Comparison of ENCODE assay signal across 8 cellular contexts in the genomic region with DNA sequence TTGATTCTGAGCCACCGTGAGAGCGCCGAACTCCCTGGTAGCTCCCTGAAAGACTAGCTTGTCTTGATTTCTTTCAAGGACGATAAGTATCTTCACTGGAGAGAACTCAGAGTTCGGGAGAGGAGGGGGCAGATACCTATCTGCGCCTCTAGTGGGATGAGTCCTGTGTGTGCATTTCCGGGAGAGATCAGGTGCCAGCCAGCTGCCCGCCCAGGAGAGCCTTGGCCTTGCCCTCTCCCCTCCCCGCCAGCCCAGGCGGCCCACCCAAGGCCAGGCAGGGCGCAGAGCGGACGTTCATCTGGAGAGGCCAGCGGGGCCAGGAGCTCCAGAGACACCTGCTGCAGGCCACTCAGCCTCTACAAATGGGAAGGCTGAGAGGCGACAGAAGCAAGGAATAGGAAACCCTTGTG. TPM values are rescaled to one million over a fixed set of nuclear protein-coding genes. Genes with fewer than 3 reads are reported as not detected.
DNase-seq lines count a peak whose midpoint lies in the region; ATAC-seq and TF ChIP-seq lines count a peak whose summit lies in the region.

No MANE protein-coding gene starts in this region.

- peak; percentile 8 for ATAC-seq in GM23338
- ATAC-seq in HG03457 (IDR thresholded peaks at IDR 0.05; ENCODE audit: unreplicated experiment): no peak

- H4K20me1 ChIP-seq in GM23338 (replicated peaks; ENCODE audit: insufficient read depth) (peaks cover 3% of the 10 kb centered on the region; the same call in 1 of the 2 replicates), OCI-LY3 (ENCODE audit: insufficient read depth, low read length) (no peaks in the 10 kb centered on the region)

- H3K4me3 ChIP-seq in GM23338 (peak overlapping the region; percentile 95), OCI-LY3 (ENCODE audit: low read length) (peak overlapping the region; percentile 79; the same call in 1 of the 2 replicates), epithelial cell of proximal tubule (ENCODE audit: low read depth, low read length) (peak overlapping the region; percentile 75), neuronal stem cell (ENCODE audit: low read length in 2 of 2) (peak overlapping the region in 1 of 2 donors; percentile 43)

- H3K27me3 ChIP-seq in GM23338 (ENCODE audit: insufficient read depth): peaks cover 10% of the 10 kb centered on the region
- H3K27me3 ChIP-seq in OCI-LY3 (ENCODE audit: low read depth, low read length): peaks cover 57% of the 10 kb centered on the region
- H3K27me3 ChIP-seq in neuronal stem cell (ENCODE audit: control insufficient read depth in 3 of 3, insufficient read depth in 3 of 3, low read depth in 1 of 3, low read length in 3 of 3): peaks cover 10 to 57% (median 53%) of the 10 kb centered on the region in 3 experiments

- H3K27me3 Mint-ChIP-seq in GM23338 (ENCODE audit: insufficient read depth, low read depth, poor library complexity): peaks cover 24% of the 10 kb centered on the region

- H3K27ac Mint-ChIP-seq in GM23338: no peak overlapping the region

- H4K91ac ChIP-seq in neuronal stem cell (ENCODE audit: low read depth, low read length, poor library complexity): no peak overlapping the region

- H2BK120ac ChIP-seq in neuronal stem cell (ENCODE audit: low read depth, low read length): no peak overlapping the region

- no peak overlapping the region for H2BK5ac ChIP-seq in neuronal stem cell (ENCODE audit: low read length)

- H2BK15ac ChIP-seq in neuronal stem cell (ENCODE audit: low read length): peak overlapping the region; percentile 42

- DNase-seq in GM23338 (ENCODE audit: low spot score) (peak; percentile 57), epithelial cell of proximal tubule (ENCODE audit: low read depth) (no peak), neuronal stem cell (ENCODE audit: low spot score) (no peak), mesenteric fat pad (ENCODE audit: low spot score) (no peak)
- DNase-seq in stimulated activated CD4-positive, alpha-beta T cell treated with anti-CD3 and anti-CD28 coated beads, Interleukin-1b, Interleukin-23, amount 100 ng/mL, for 48 hours: no peak
- DNase-seq in activated CD4-positive, alpha-beta T cell treated with anti-CD3 and anti-CD28 coated beads, Interleukin-2, amount 50 U/mL, for 48 hours: no peak

- no peak overlapping the region for H3K18ac ChIP-seq in neuronal stem cell (ENCODE audit: low read length)

- no peak overlapping the region for H3K9ac ChIP-seq in OCI-LY3 (ENCODE audit: low read length)
- no peak overlapping the region for H3K9ac ChIP-seq in neuronal stem cell (ENCODE audit: low read depth, low read length, poor library complexity)

- no peaks in the 10 kb centered on the region for H3K9me2 ChIP-seq in GM23338 (ENCODE audit: insufficient read depth)

- TF ChIP-seq CTCF in GM23338 (conservative IDR thresholded peaks at IDR 0.05; ENCODE audit: low read depth in 2 of 2) (no peak), OCI-LY3 (IDR thresholded peaks at IDR 0.05; ENCODE audit: low read depth, low read length) (no peak), epithelial cell of proximal tubule (conservative IDR thresholded peaks at IDR 0.05; ENCODE audit: low read depth, low read length) (no peak)

- H3K4me1 ChIP-seq in GM23338 (ENCODE audit: insufficient read depth): peaks cover 70% of the 10 kb centered on the region
- H3K4me1 ChIP-seq in OCI-LY3 (ENCODE audit: low read length): peaks cover 12% of the 10 kb centered on the region
- peaks cover 17 to 43% of the 10 kb centered on the region in 2 donors for H3K4me1 ChIP-seq in neuronal stem cell (ENCODE audit: control insufficient read depth in 2 of 2, insufficient read depth in 1 of 2, low read depth in 1 of 2, low read length in 2 of 2)

- H3K27ac ChIP-seq in GM23338 (ENCODE audit: low read depth) (no peak overlapping the region), OCI-LY3 (ENCODE audit: low read length) (no peak overlapping the region), neuronal stem cell (replicated peaks; ENCODE audit: low read length) (no peak overlapping the region)

- H3K9me3 ChIP-seq in OCI-LY3 (ENCODE audit: insufficient read depth, low read length): no peaks in the 10 kb centered on the region
- no peaks in the 10 kb centered on the region for H3K9me3 ChIP-seq in neuronal stem cell (replicated peaks in 1 of 2; ENCODE audit: control insufficient read depth in 2 of 2, insufficient read depth in 1 of 2, low read depth in 1 of 2, low read length in 2 of 2)

- no peak overlapping the region for H4K8ac ChIP-seq in neuronal stem cell (ENCODE audit: low read depth, low read length)

- WGBS in neuronal stem cell (ENCODE audit: extremely low coverage in 2 of 2, insufficient read length in 2 of 2, insufficient replicate concordance in 1 of 2), 2 donors: no CpG with 5 or more reads among the region's 15 CpGs

- peak overlapping the region; percentile 83 for H3K4me3 Mint-ChIP-seq in GM23338

- no peak overlapping the region for H2BK12ac ChIP-seq in neuronal stem cell (ENCODE audit: low read length)

- peaks cover 28% of the 10 kb centered on the region for H3K36me3 Mint-ChIP-seq in GM23338 (ENCODE audit: low read depth)

- H3K36me3 ChIP-seq in GM23338 (ENCODE audit: insufficient read depth) (peaks cover 3% of the 10 kb centered on the region; the same call in 1 of the 2 replicates), OCI-LY3 (replicated peaks; ENCODE audit: low read depth, low read length) (no peaks in the 10 kb centered on the region), neuronal stem cell (replicated peaks in 1 of 2; ENCODE audit: control insufficient read depth in 2 of 2, insufficient read depth in 2 of 2, low read length in 2 of 2) (no peaks in the 10 kb centered on the region)

- peaks cover 74% of the 10 kb centered on the region for H3K4me1 Mint-ChIP-seq in GM23338

- no peak overlapping the region for H3K23ac ChIP-seq in neuronal stem cell (ENCODE audit: low read depth, low read length, poor library complexity)

- H3K14ac ChIP-seq in neuronal stem cell (ENCODE audit: low read length): no peak overlapping the region

- peaks cover 24% of the 10 kb centered on the region for H3F3A ChIP-seq in GM23338 (replicated peaks; ENCODE audit: low read depth)

- no peaks in the 10 kb centered on the region for H3K79me1 ChIP-seq in neuronal stem cell (ENCODE audit: low read depth, low read length)

- H2AK5ac ChIP-seq in neuronal stem cell (ENCODE audit: low read depth, low read length): peak overlapping the region; percentile 65

- no peaks in the 10 kb centered on the region; the same call in 2 of the 3 replicates for H3K9me3 Mint-ChIP-seq in GM23338

- no peak overlapping the region for H3K4ac ChIP-seq in neuronal stem cell (ENCODE audit: low read length)

- H3K4me2 ChIP-seq in GM23338: peak overlapping the region; percentile 97
- peak overlapping the region; percentile 96 for H3K4me2 ChIP-seq in OCI-LY3 (ENCODE audit: low read length)
- H3K4me2 ChIP-seq in neuronal stem cell (ENCODE audit: insufficient read depth, low read length, poor library complexity, severe bottlenecking): peak overlapping the region; percentile 96

- H2AFZ ChIP-seq in GM23338: no peak overlapping the region
- no peak overlapping the region for H2AFZ ChIP-seq in OCI-LY3 (ENCODE audit: low read depth, low read length)
- H2AFZ ChIP-seq in neuronal stem cell (ENCODE audit: low read length): peak overlapping the region; percentile 84

- H3K79me2 ChIP-seq in GM23338 (replicated peaks; ENCODE audit: insufficient read depth): peaks cover 46% of the 10 kb centered on the region
- H3K79me2 ChIP-seq in OCI-LY3 (ENCODE audit: low read length): no peaks in the 10 kb centered on the region

TF ChIP-seq in GM23338, 12 proteins besides CTCF, POLR2A, EP300 and RAD21:
- TF ChIP-seq, protein P1, sequence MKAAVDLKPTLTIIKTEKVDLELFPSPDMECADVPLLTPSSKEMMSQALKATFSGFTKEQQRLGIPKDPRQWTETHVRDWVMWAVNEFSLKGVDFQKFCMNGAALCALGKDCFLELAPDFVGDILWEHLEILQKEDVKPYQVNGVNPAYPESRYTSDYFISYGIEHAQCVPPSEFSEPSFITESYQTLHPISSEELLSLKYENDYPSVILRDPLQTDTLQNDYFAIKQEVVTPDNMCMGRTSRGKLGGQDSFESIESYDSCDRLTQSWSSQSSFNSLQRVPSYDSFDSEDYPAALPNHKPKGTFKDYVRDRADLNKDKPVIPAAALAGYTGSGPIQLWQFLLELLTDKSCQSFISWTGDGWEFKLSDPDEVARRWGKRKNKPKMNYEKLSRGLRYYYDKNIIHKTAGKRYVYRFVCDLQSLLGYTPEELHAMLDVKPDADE (IDR thresholded peaks at IDR 0.05): 0 out of 2 replicates have a peak, but pooled peaks have one; percentile 38
- no peak for TF ChIP-seq ZNF114 (CRISPR knock-in tag; IDR thresholded peaks at IDR 0.05)

RNA-seq across cellular contexts. Expression of a gene that starts 1.0 kb away (rescaled TPM):
- 222 and 227 TPM in 2 replicates for total RNA-seq in GM23338 (2014; rRNA removed; shearing (Covaris generic))
- 250 and 251 TPM in 2 replicates for polyA plus RNA-seq in GM23338 (2016; fragmentation: Nextera tagmentation; extraction: Ambion mirVana)
- 284 and 346 TPM in 2 replicates for total RNA-seq in epithelial cell of proximal tubule
- 6.3 TPM for polyA plus RNA-seq in neuronal stem cell (2013, experiment 1 of 2)
- polyA plus RNA-seq in neuronal stem cell (2013, experiment 2 of 2): 6.4 TPM
- total RNA-seq in mesenteric fat pad: 57.7 TPM
